In genomic region chr2:40256008-40256407, GRCh38 we compare ENCODE assay signal across 19 cellular contexts.
A peak's percentile ranks its signal among the peaks of the same experiment; 100 is the strongest.
DNase-seq lines count a peak whose midpoint lies in the region; ATAC-seq and TF ChIP-seq lines count a peak whose summit lies in the region.
"Had no signal": no experiment of that assay in that cellular context is flagged by ENCODE, and none has a peak within 500 bp of the region (broad histone marks: within the 10 kb centered on the region; RNA-seq: fewer than 3 reads in every experiment).

No MANE protein-coding gene starts in this region.

- H3K4me3 Mint-ChIP-seq in GM23338 = no peak overlapping the region
- H3K4me3 Mint-ChIP-seq in brain = no peak overlapping the region
- H3K4me3 Mint-ChIP-seq: CD14-positive monocyte; CD4-positive, alpha-beta memory T cell; CD4-positive, CD25-positive, alpha-beta regulatory T cell; CD8-positive, alpha-beta memory T cell had no signal

- H3K9me3 Mint-ChIP-seq in GM23338 (no peaks in the 10 kb centered on the region), brain (peaks cover 0 to 5% (median 0%) of the 10 kb centered on the region in 5 experiments)
- H3K9me3 Mint-ChIP-seq: CD14-positive monocyte; CD4-positive, alpha-beta memory T cell; CD4-positive, CD25-positive, alpha-beta regulatory T cell had no signal

- H3K4me1 Mint-ChIP-seq in GM23338 (peaks cover 30% of the 10 kb centered on the region), brain (peaks cover 91% of the 10 kb centered on the region)
- H3K4me1 Mint-ChIP-seq: CD4-positive, alpha-beta memory T cell; CD4-positive, CD25-positive, alpha-beta regulatory T cell; CD8-positive, alpha-beta memory T cell had no signal

- DNase-seq in left ventricle myocardium superior = no peak
- DNase-seq in cardiac septum (ENCODE audit: low spot score) = no peak
- no peak for DNase-seq in GM23338 (ENCODE audit: low spot score)
- no peak for DNase-seq in SIG-M5 treated with dmso at 0.1 percent for 504 hours (lab: John Stamatoyannopoulos, UW; ENCODE audit: unreplicated experiment)
- DNase-seq in middle frontal gyrus (ENCODE audit: extremely low spot score, low spot score) = no peak
- DNase-seq: 8988T; C1 segment of cervical spinal cord; CD4-positive, alpha-beta memory T cell; CD4-positive, CD25-positive, alpha-beta regulatory T cell; CD8-positive, alpha-beta memory T cell; DMS 273 treated with DMSO at 0.1 percent for 48 hours; DMS79; GDM1 had no signal

- H3K9me3 ChIP-seq in stomach smooth muscle (ENCODE audit: control insufficient read depth in 2 of 2, low read length in 2 of 2) = no peaks in the 10 kb centered on the region
- H3K9me3 ChIP-seq: BE2C, BLaER1 had no signal

- no peaks in the 10 kb centered on the region for H3K36me3 Mint-ChIP-seq in GM23338 (ENCODE audit: low read depth)
- H3K36me3 Mint-ChIP-seq in brain = no peaks in the 10 kb centered on the region
- H3K36me3 Mint-ChIP-seq: CD4-positive, alpha-beta memory T cell; CD4-positive, CD25-positive, alpha-beta regulatory T cell; CD8-positive, alpha-beta memory T cell had no signal

- no peaks in the 10 kb centered on the region for H3K79me2 ChIP-seq in GM23338 (replicated peaks; ENCODE audit: insufficient read depth)

- ATAC-seq in left ventricle myocardium superior (peak; percentile 5), GM23338 (no peak)

- no peak overlapping the region for H3K9ac ChIP-seq in stomach smooth muscle (ENCODE audit: low read length in 2 of 2)
- H3K9ac ChIP-seq: BLaER1 had no signal

- H3K4me1 ChIP-seq in GM23338 (ENCODE audit: insufficient read depth) (peaks cover 9% of the 10 kb centered on the region; the same call in 1 of the 2 replicates), stomach smooth muscle (ENCODE audit: control insufficient read depth, insufficient read depth, low read length) (peaks cover 8% of the 10 kb centered on the region)

- no peaks in the 10 kb centered on the region; the same call in 1 of the 2 replicates for H3K9me2 ChIP-seq in GM23338 (ENCODE audit: insufficient read depth)

- no peaks in the 10 kb centered on the region for H4K20me1 ChIP-seq in GM23338 (replicated peaks; ENCODE audit: insufficient read depth)
- H4K20me1 ChIP-seq: BLaER1 had no signal

- H3K27me3 ChIP-seq in GM23338 (ENCODE audit: insufficient read depth) (no peaks in the 10 kb centered on the region), stomach smooth muscle (ENCODE audit: control insufficient read depth in 1 of 2, insufficient read depth in 2 of 2, low read length in 2 of 2) (no peaks in the 10 kb centered on the region)
- H3K27me3 ChIP-seq: BE2C, BLaER1 had no signal

- no peak overlapping the region for H3K27ac Mint-ChIP-seq in GM23338
- peak overlapping the region in 3 of 5 experiments; percentile 35 to 65 (median 65) for H3K27ac Mint-ChIP-seq in brain
- H3K27ac Mint-ChIP-seq: CD4-positive, alpha-beta memory T cell; CD4-positive, CD25-positive, alpha-beta regulatory T cell had no signal

- peaks cover 2% of the 10 kb centered on the region for H3K27me3 Mint-ChIP-seq in GM23338 (ENCODE audit: insufficient read depth, low read depth, poor library complexity)
- H3K27me3 Mint-ChIP-seq in brain = no peaks in the 10 kb centered on the region
- H3K27me3 Mint-ChIP-seq: CD4-positive, alpha-beta memory T cell; CD4-positive, CD25-positive, alpha-beta regulatory T cell had no signal

- no peak overlapping the region for H2AFZ ChIP-seq in GM23338

- TF ChIP-seq CTCF in GM23338 (conservative IDR thresholded peaks at IDR 0.05; ENCODE audit: low read depth in 2 of 2) (no peak), brain (conservative IDR thresholded peaks at IDR 0.05) (no peak)

- H3K27ac ChIP-seq in GM23338 (ENCODE audit: low read depth) = 0 out of 2 replicates have a peak overlapping the region, but pooled peaks have one; percentile 34
- peak overlapping the region; percentile 13 for H3K27ac ChIP-seq in stomach smooth muscle (ENCODE audit: low read length)
- H3K27ac ChIP-seq: BLaER1 had no signal

- H3K4me2 ChIP-seq in GM23338 = no peak overlapping the region
- H3K4me2 ChIP-seq: BLaER1 had no signal

- H3F3A ChIP-seq in GM23338 (replicated peaks; ENCODE audit: low read depth) = no peaks in the 10 kb centered on the region

- intact Hi-C loops in left ventricle myocardium superior (cut with micrococcal nuclease) = no loop called here
- intact Hi-C loops in cardiac septum (cut with DNase I) = no loop called here

- H3K36me3 ChIP-seq in GM23338 (ENCODE audit: insufficient read depth) = no peaks in the 10 kb centered on the region
- no peaks in the 10 kb centered on the region for H3K36me3 ChIP-seq in stomach smooth muscle (ENCODE audit: control insufficient read depth in 2 of 2, insufficient read depth in 2 of 2, low read length in 2 of 2)
- H3K36me3 ChIP-seq: BE2C, BLaER1 had no signal

- H3K4me3 ChIP-seq in GM23338 = no peak overlapping the region
- no peak overlapping the region for H3K4me3 ChIP-seq in stomach smooth muscle (ENCODE audit: low read length in 2 of 2)
- H3K4me3 ChIP-seq: BLaER1, GM12878 had no signal

TF ChIP-seq in GM23338, 12 proteins besides CTCF, POLR2A, EP300 and RAD21:
- TF ChIP-seq ETS1 (IDR thresholded peaks at IDR 0.05) (no peak), JUNB (IDR thresholded peaks at IDR 0.05; ENCODE audit: unreplicated experiment) (no peak), CREB1 (CRISPR knock-in tag; IDR thresholded peaks at IDR 0.05; ENCODE audit: low read depth) (no peak)
